8 cellular contexts compared by ENCODE assay signal in the genomic region with DNA sequence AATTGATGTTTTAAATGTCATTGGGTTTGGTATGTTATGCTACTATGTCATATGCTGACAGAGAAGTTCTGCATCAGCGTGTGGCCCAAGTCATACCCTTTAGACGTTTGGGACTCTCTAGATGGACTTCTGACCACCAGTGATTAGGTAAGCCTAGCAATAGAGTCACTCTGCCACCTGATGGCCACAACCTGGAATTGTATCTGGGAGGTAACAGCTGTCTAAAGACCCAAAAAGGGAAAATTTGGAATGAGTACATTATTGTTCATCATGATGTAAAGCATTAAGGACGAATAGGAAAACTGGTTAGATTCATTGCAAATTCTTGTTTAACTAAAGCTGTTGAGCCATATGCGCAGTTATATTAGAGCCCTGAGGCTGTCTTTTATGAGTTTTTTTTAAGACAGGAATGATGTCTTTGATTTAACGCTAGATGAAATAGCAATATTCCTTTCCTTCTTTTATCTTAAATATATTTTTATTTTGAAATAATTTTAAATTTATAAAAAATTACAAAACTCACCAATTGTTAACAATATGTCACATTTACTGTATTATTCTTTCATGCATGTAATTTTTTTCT.
DNase-seq lines count a peak whose midpoint lies in the region; ATAC-seq, FAIRE-seq and TF ChIP-seq lines count a peak whose summit lies in the region.

No MANE protein-coding gene starts in this region.

- 40% methylated on average over 5 of the region's 5 CpGs for WGBS in GM12878 (ENCODE audit: insufficient coverage, insufficient replicate concordance, low lambda C conversion rate, missing lambda C conversion rate)
- 28% methylated on average over 5 of the region's 5 CpGs for WGBS in right lobe of liver (ENCODE audit: insufficient coverage, low coverage, low lambda C conversion rate, missing lambda C conversion rate)

- TF ChIP-seq RAD21 in GM12878 (IDR thresholded peaks at IDR 0.05; ENCODE audit: insufficient read depth, low read depth, low read length): peak; percentile 91

- H3K4me3 ChIP-seq in GM12865 (ENCODE audit: low read depth, low read length): no peak overlapping the region
- H3K4me3 ChIP-seq in GM12878: no peak overlapping the region
- H3K4me3 ChIP-seq in right lobe of liver: no peak overlapping the region

- SMC1A ChIA-PET in GM12878 (lab: Charles Lee; ENCODE audit: uncharacterized antibody, unreplicated experiment): interaction anchor here (0.6 to 5.4 kb wide), 18 partner anchors 8 to 1274 kb away, joined by 3 to 49 read pairs (median 4); no protein-coding TSS in a partner anchor

- in situ Hi-C loops in GM12878 (cut with MboI): no loop called here

- no peaks in the 10 kb centered on the region for H3K9me3 ChIP-seq in GM12878 (replicated peaks; ENCODE audit: control insufficient read depth, insufficient read depth, low read length)
- no peaks in the 10 kb centered on the region for H3K9me3 ChIP-seq in right lobe of liver

- ATAC-seq in GM12878: peak; percentile 89
- ATAC-seq in right lobe of liver: peak; percentile 94 to 99 (median 94)
- ATAC-seq in GM21576 (IDR thresholded peaks at IDR 0.05; ENCODE audit: unreplicated experiment): no peak

- TF ChIP-seq EP300 in GM12878 (IDR thresholded peaks at IDR 0.05; ENCODE audit: borderline replicate concordance in 1 of 2, control insufficient read depth in 1 of 2, low read depth in 2 of 2, low read length in 2 of 2): no peak

- H3K36me3 ChIP-seq in GM12878 (ENCODE audit: control insufficient read depth in 2 of 2, insufficient read depth in 2 of 2, low read length in 1 of 2): no peaks in the 10 kb centered on the region
- H3K36me3 ChIP-seq in right lobe of liver: no peaks in the 10 kb centered on the region

- RAD21 ChIA-PET in GM12878 (lab: Charles Lee; ENCODE audit: unreplicated experiment): interaction anchor here (0.6 to 3.9 kb wide), 8 partner anchors 10 to 598 kb away, joined by 3 to 30 read pairs (median 4); no protein-coding TSS in a partner anchor

- intact Hi-C loops in GM12878 (cut with micrococcal nuclease; ENCODE audit: unreplicated experiment): loop anchor here (1.0 kb wide), 1 partner anchor 28 kb away; no protein-coding TSS in a partner anchor
- intact Hi-C loops in right lobe of liver (cut with DNase I): no loop called here

- BruUV-seq in GM12878 (replicated peaks; lab: Mats Ljungman, UMichigan): no TSS peak

- H3K27ac ChIP-seq in GM12878 (ENCODE audit: control insufficient read depth, insufficient read depth) (no peak overlapping the region), right lobe of liver (no peak overlapping the region)

- TF ChIP-seq POLR2A in GM12878 (IDR thresholded peaks at IDR 0.05; ENCODE audit: low read depth, low read length): no peak
- no peak for TF ChIP-seq POLR2A in right lobe of liver (IDR thresholded peaks at IDR 0.05)

- no peak overlapping the region for H3K9ac ChIP-seq in GM12878 (ENCODE audit: control insufficient read depth, insufficient read depth, low read length)

- DNase-seq in AG08395 (ENCODE audit: low spot score): peak; percentile 46
- peak; percentile 76 for DNase-seq in GM12865 (ENCODE audit: low read depth)
- DNase-seq in NCI-H460 (ENCODE audit: extremely low read depth, low read depth): peak; percentile 68
- DNase-seq in GM12878 (ENCODE audit: low read depth, low spot score): no peak
- DNase-seq in right lobe of liver: peak in 2 of 3 donors; percentile 39 to 64
- no peak for DNase-seq in 8988T
- DNase-seq in activated CD8-positive, alpha-beta memory T cell treated with anti-CD3 and anti-CD28 coated beads, Interleukin-2, amount 50 U/mL, for 48 hours: no peak

- POLR2A ChIA-PET in GM12878 (lab: Charles Lee): no interaction called here

- no peaks in the 10 kb centered on the region for H4K20me1 ChIP-seq in GM12878 (ENCODE audit: control insufficient read depth, insufficient read depth)

- peak; percentile 90 for FAIRE-seq in GM12878 (lab: Jason Lieb, UNC)

- H3K27me3 ChIP-seq in GM12878 (replicated peaks in 1 of 2; ENCODE audit: control insufficient read depth in 2 of 2, insufficient read depth in 2 of 2, low read length in 1 of 2): no peaks in the 10 kb centered on the region
- no peaks in the 10 kb centered on the region for H3K27me3 ChIP-seq in right lobe of liver

- no peak overlapping the region for H2AFZ ChIP-seq in GM12878 (ENCODE audit: control insufficient read depth, low read depth, low read length)

- H3K4me1 ChIP-seq in GM12878 (ENCODE audit: control insufficient read depth, insufficient read depth, low read length) (no peaks in the 10 kb centered on the region), right lobe of liver (no peaks in the 10 kb centered on the region)

- CTCF ChIA-PET in GM12878 (lab: Yijun Ruan, JAX): interaction anchor here (0.6 to 4.0 kb wide), 31 partner anchors 9 to 1289 kb away, joined by 3 to 58 read pairs (median 4); a partner anchor contains a TSS

- no peak overlapping the region for H3K4me2 ChIP-seq in GM12878 (ENCODE audit: control insufficient read depth, insufficient read depth)

- peak; percentile 75 for TF ChIP-seq CTCF in GM12865 (IDR thresholded peaks at IDR 0.05; ENCODE audit: insufficient read depth, low read depth, low read length, missing control alignments)
- TF ChIP-seq CTCF in GM12878 (IDR thresholded peaks at IDR 0.05 in 2 of 3, conservative IDR thresholded peaks at IDR 0.05 in 1 of 3; ENCODE audit: control insufficient read depth in 2 of 3, extremely low read depth in 1 of 3, insufficient read depth in 1 of 3, low read depth in 3 of 3, low read length in 3 of 3): peak; percentile 80 to 84 (median 81)
- peak; percentile 69 to 83 (median 77) for TF ChIP-seq CTCF in right lobe of liver (IDR thresholded peaks at IDR 0.05)

- H3K79me2 ChIP-seq in GM12878 (ENCODE audit: control insufficient read depth, insufficient read depth, low read length): no peaks in the 10 kb centered on the region

TF ChIP-seq in GM12878, 131 proteins besides CTCF, POLR2A, EP300 and RAD21:
- peak; percentile 26; the same call in 1 of the 2 replicates for TF ChIP-seq RUNX3 (IDR thresholded peaks at IDR 0.05; ENCODE audit: low read length)
- TF ChIP-seq SMC3 (IDR thresholded peaks at IDR 0.05; ENCODE audit: borderline replicate concordance, low read length): peak; percentile 84; the same call in 1 of the 2 replicates
- no peak for TF ChIP-seq BACH1 (IDR thresholded peaks at IDR 0.05; ENCODE audit: borderline replicate concordance)
TF ChIP-seq in GM12878: peak in this region for 2.

Comparison
In these comparisons a context has a peak if more than half of its experiments do, and no peak if none do; other contexts are left out.
1. DNase-seq: peak in AG08395 (single experiment), GM12865 (single experiment), NCI-H460 (single experiment) and right lobe of liver (2 of 3); none in GM12878 (single experiment), 8988T (single experiment) and activated CD8-positive, alpha-beta memory T cell treated with anti-CD3 and anti-CD28 coated beads, Interleukin-2, amount 50 U/mL, for 48 hours (single experiment).
2. Peak in every context shown above with its lines, with median percentiles within 50 percentile points of each other: CTCF ChIP-seq.